Comparison of ENCODE assay signal across 9 cellular contexts in genomic region chr3:168847293-168847883, GRCh38.
A peak's percentile ranks its signal among the peaks of the same experiment; 100 is the strongest.
DNase-seq lines count a peak whose midpoint lies in the region; TF ChIP-seq lines count a peak whose summit lies in the region.
"Had no signal": no experiment of that assay in that cellular context is flagged by ENCODE, and none has a peak within 500 bp of the region (broad histone marks: within the 10 kb centered on the region; RNA-seq: fewer than 3 reads in every experiment).

No MANE protein-coding gene starts in this region.

- peaks cover 14 to 15% of the 10 kb centered on the region in 2 experiments; a peak in 4 of 5 replicates for H3K9me3 Mint-ChIP-seq in H9
- H3K9me3 Mint-ChIP-seq in type B pancreatic cell, result no peaks in the 10 kb centered on the region
- no peaks in the 10 kb centered on the region for H3K9me3 Mint-ChIP-seq in activated naive CD8-positive, alpha-beta T cell treated with anti-CD3 and anti-CD28 coated beads for 36 hours

- no peak overlapping the region for H2BK20ac ChIP-seq in H9 (ENCODE audit: low read depth, low read length, poor library complexity, severe bottlenecking)

- H3K14ac ChIP-seq in H9 (ENCODE audit: insufficient read depth, low read length), result no peak overlapping the region

- H3K79me1 ChIP-seq in H9 (ENCODE audit: insufficient read depth, low read depth, low read length, poor library complexity, severe bottlenecking), result no peaks in the 10 kb centered on the region

- TF ChIP-seq CTCF in H9 (conservative IDR thresholded peaks at IDR 0.05), result peak; percentile 86
- peak; percentile 32; the same call in 1 of the 2 replicates for TF ChIP-seq CTCF in WI38 (IDR thresholded peaks at IDR 0.05; ENCODE audit: low read depth, low read length)
- TF ChIP-seq CTCF in type B pancreatic cell (conservative IDR thresholded peaks at IDR 0.05), result peak; percentile 86

- H3T11ph ChIP-seq in H9 (ENCODE audit: low read length), result no peak overlapping the region

- H4K8ac ChIP-seq in H9 (replicated peaks; ENCODE audit: insufficient read length, low read depth, low read length), result no peak overlapping the region

- H2BK12ac ChIP-seq in H9 (ENCODE audit: insufficient read length, low read depth, low read length), result no peak overlapping the region

- no CpG with 5 or more reads among the region's 7 CpGs for WGBS in H9 (ENCODE audit: extremely low coverage, insufficient read length, low lambda C conversion rate)

- no peak overlapping the region for H3K4me2 ChIP-seq in H9 (ENCODE audit: insufficient read depth, insufficient read length, low read length)
- H3K4me2 ChIP-seq: BLaER1 had no signal

- no peak overlapping the region for H3K9ac ChIP-seq in H9 (ENCODE audit: extremely low read depth, insufficient read length, low read length)
- H3K9ac ChIP-seq: BLaER1 had no signal

- H3K4me3 Mint-ChIP-seq in H9, result no peak overlapping the region
- no peak overlapping the region for H3K4me3 Mint-ChIP-seq in type B pancreatic cell
- no peak overlapping the region for H3K4me3 Mint-ChIP-seq in activated naive CD8-positive, alpha-beta T cell treated with anti-CD3 and anti-CD28 coated beads for 36 hours

- no peaks in the 10 kb centered on the region for H4K20me1 ChIP-seq in H9 (ENCODE audit: control insufficient read depth, insufficient read depth, insufficient read length)
- H4K20me1 ChIP-seq: BLaER1 had no signal

- H3K4ac ChIP-seq in H9 (ENCODE audit: low read depth, low read length), result no peak overlapping the region

- DNase-seq in DMS79 treated with DMSO at 0.1 percent for 48 hours (lab: John Stamatoyannopoulos, UW), result peak; percentile 5
- DNase-seq in DMS79 (lab: John Stamatoyannopoulos, UW), result no peak
- no peak for DNase-seq in H9
- DNase-seq in NCI-H146 (lab: John Stamatoyannopoulos, UW), result peak; percentile 79
- DNase-seq in iPS-NIHi7 (ENCODE audit: extremely low spot score), result peak; percentile 23
- no peak for DNase-seq in type B pancreatic cell (ENCODE audit: extremely low spot score, unreplicated experiment)
- no peak for DNase-seq in activated naive CD8-positive, alpha-beta T cell treated with anti-CD3 and anti-CD28 coated beads for 36 hours

- H4K91ac ChIP-seq in H9 (ENCODE audit: insufficient read length, low read depth, low read length), result no peak overlapping the region

- no peak overlapping the region for H2BK5ac ChIP-seq in H9 (ENCODE audit: insufficient read length, low read length)

- H3K27me3 Mint-ChIP-seq in H9 (ENCODE audit: low read depth) (peaks cover 3% of the 10 kb centered on the region; the same call in 1 of the 2 replicates), type B pancreatic cell (peaks cover 32% of the 10 kb centered on the region)
- H3K27me3 Mint-ChIP-seq in activated naive CD8-positive, alpha-beta T cell treated with anti-CD3 and anti-CD28 coated beads for 36 hours, result peaks cover 19% of the 10 kb centered on the region

- H3K4me1 ChIP-seq in H9 (ENCODE audit: insufficient read depth, low read length), result no peaks in the 10 kb centered on the region; the same call in 1 of the 2 replicates
- H3K4me1 ChIP-seq: BLaER1 had no signal

- no peaks in the 10 kb centered on the region for H3K79me2 ChIP-seq in H9 (ENCODE audit: insufficient read depth, low read length)

- no peak overlapping the region for H2BK15ac ChIP-seq in H9 (ENCODE audit: low read depth, low read length)

- H3K27ac Mint-ChIP-seq in H9 (no peak overlapping the region; a peak in 1 of 7 replicates), type B pancreatic cell (peak overlapping the region; percentile 5)
- H3K27ac Mint-ChIP-seq in activated naive CD8-positive, alpha-beta T cell treated with anti-CD3 and anti-CD28 coated beads for 36 hours, result no peak overlapping the region

- H3K23me2 ChIP-seq in H9 (ENCODE audit: insufficient read length, low read depth, low read length, poor library complexity, severe bottlenecking), result no peaks in the 10 kb centered on the region

- no peak overlapping the region for H3K56ac ChIP-seq in H9 (ENCODE audit: insufficient read length, low read depth, low read length)

- no peak overlapping the region for H2BK120ac ChIP-seq in H9 (ENCODE audit: low read depth, low read length, poor library complexity, severe bottlenecking)

- H3K4me1 Mint-ChIP-seq in H9 (peaks cover 14 to 19% of the 10 kb centered on the region in 2 experiments), type B pancreatic cell (ENCODE audit: unreplicated experiment) (peaks cover 5% of the 10 kb centered on the region)
- H3K4me1 Mint-ChIP-seq in activated naive CD8-positive, alpha-beta T cell treated with anti-CD3 and anti-CD28 coated beads for 36 hours, result no peaks in the 10 kb centered on the region

- H3K18ac ChIP-seq in H9 (ENCODE audit: insufficient read length, low read depth, low read length), result no peak overlapping the region

- H3K27ac ChIP-seq in H9 (ENCODE audit: insufficient read length, low read depth, low read length), result no peak overlapping the region
- H3K27ac ChIP-seq: BLaER1 had no signal

- no peak overlapping the region for H2AFZ ChIP-seq in H9 (ENCODE audit: low read length)

- H3K23ac ChIP-seq in H9 (ENCODE audit: insufficient read length, low read depth, low read length), result no peak overlapping the region

- no peak overlapping the region for H2AK5ac ChIP-seq in H9 (ENCODE audit: insufficient read length, low read length)

- H4K5ac ChIP-seq in H9 (ENCODE audit: insufficient read length, low read depth, low read length), result no peak overlapping the region

- no peaks in the 10 kb centered on the region for H3K9me3 ChIP-seq in H9 (ENCODE audit: control insufficient read depth, low read depth, low read length)
- H3K9me3 ChIP-seq: BLaER1 had no signal

- H3K4me3 ChIP-seq in WI38 (ENCODE audit: low read depth, low read length), result no peak overlapping the region
- H3K4me3 ChIP-seq: BLaER1 had no signal

- H3K27me3 ChIP-seq in H9 (ENCODE audit: insufficient read depth, low read length), result no peaks in the 10 kb centered on the region

- H3K36me3 Mint-ChIP-seq in H9 (ENCODE audit: insufficient read depth in 1 of 3, low read depth in 3 of 3) (peaks cover 3 to 26% (median 16%) of the 10 kb centered on the region in 3 experiments; a peak in 4 of 7 replicates), type B pancreatic cell (no peaks in the 10 kb centered on the region)
- H3K36me3 Mint-ChIP-seq in activated naive CD8-positive, alpha-beta T cell treated with anti-CD3 and anti-CD28 coated beads for 36 hours, result no peaks in the 10 kb centered on the region

Comparison
In these comparisons a context has a peak if more than half of its experiments do, and no peak if none do; other contexts are left out.
1. DNase-seq: peak in DMS79 treated with DMSO at 0.1 percent for 48 hours (single experiment), NCI-H146 (single experiment) and iPS-NIHi7 (single experiment); none in DMS79 (single experiment), H9 (single experiment), type B pancreatic cell (single experiment) and activated naive CD8-positive, alpha-beta T cell treated with anti-CD3 and anti-CD28 coated beads for 36 hours (single experiment).
2. CTCF ChIP-seq: peak in every context shown above with its lines; median percentile 86 in H9; 86 in type B pancreatic cell; 32 in WI38.